ENCODE assay signal across 8 cellular contexts in genomic region chr15:93087825-93088199, GRCh38. TPM values are rescaled to one million over a fixed set of nuclear protein-coding genes. Genes with fewer than 3 reads are reported as not detected.
A peak's percentile ranks its signal among the peaks of the same experiment; 100 is the strongest.
DNase-seq lines count a peak whose midpoint lies in the region; ATAC-seq and TF ChIP-seq lines count a peak whose summit lies in the region.

No MANE protein-coding gene starts in this region.

- no peak for TF ChIP-seq POLR2A in erythroblast (IDR thresholded peaks at IDR 0.05; ENCODE audit: low read length)

- DNase-seq in DMS 273 (lab: John Stamatoyannopoulos, UW; ENCODE audit: unreplicated experiment) = peak; percentile 80
- no peak for DNase-seq in DMS 273 treated with DMSO at 0.1 percent for 48 hours (lab: John Stamatoyannopoulos, UW)
- DNase-seq in NCI-H748 (lab: John Stamatoyannopoulos, UW; ENCODE audit: unreplicated experiment) = peak; percentile 74
- peak; percentile 6 for DNase-seq in activated CD8-positive, alpha-beta memory T cell treated with anti-CD3 and anti-CD28 coated beads, Interleukin-2, amount 50 U/mL, for 24 hours (ENCODE audit: extremely low read depth)
- DNase-seq in erythroblast (lab: John Stamatoyannopoulos, UW) = peak; percentile 67 to 79
- DNase-seq in mucosa of gallbladder (ENCODE audit: low spot score) = peak; percentile 76
- peak; percentile 42 to 43 for DNase-seq in stimulated activated CD8-positive, alpha-beta memory T cell treated with anti-CD3 and anti-CD28 coated beads, Interleukin-4, amount 100 ng/mL, for 4 hours (ENCODE audit: low read depth in 2 of 2, low spot score in 1 of 2)

- peak; percentile 51 for ATAC-seq in HG03139 (IDR thresholded peaks at IDR 0.05; ENCODE audit: unreplicated experiment)

RNA-seq across cellular contexts. Expression of gene RGMA, which starts 1.2 kb away (rescaled TPM):
- 17.5 TPM for total RNA-seq in mucosa of gallbladder
